Comparison of ENCODE assay signal across 1 cellular context in genomic region chrX:106898462-106898861, GRCh38.
TF ChIP-seq lines count a peak whose summit lies in the region.

No MANE protein-coding gene starts in this region.

TF ChIP-seq in HepG2, 621 proteins besides CTCF, POLR2A, EP300 and RAD21:
- 0 out of 2 replicates have a peak, but pooled peaks have one; percentile 32 for TF ChIP-seq MAX (IDR thresholded peaks at IDR 0.05)
- peak; percentile 57; the same call in 1 of the 2 replicates for TF ChIP-seq ZMYM2 (CRISPR knock-in tag; IDR thresholded peaks at IDR 0.05)
- 0 out of 2 replicates have a peak, but pooled peaks have one; percentile 51 for TF ChIP-seq KDM3A (CRISPR knock-in tag; IDR thresholded peaks at IDR 0.05; ENCODE audit: low read depth)
- TF ChIP-seq, protein P1, sequence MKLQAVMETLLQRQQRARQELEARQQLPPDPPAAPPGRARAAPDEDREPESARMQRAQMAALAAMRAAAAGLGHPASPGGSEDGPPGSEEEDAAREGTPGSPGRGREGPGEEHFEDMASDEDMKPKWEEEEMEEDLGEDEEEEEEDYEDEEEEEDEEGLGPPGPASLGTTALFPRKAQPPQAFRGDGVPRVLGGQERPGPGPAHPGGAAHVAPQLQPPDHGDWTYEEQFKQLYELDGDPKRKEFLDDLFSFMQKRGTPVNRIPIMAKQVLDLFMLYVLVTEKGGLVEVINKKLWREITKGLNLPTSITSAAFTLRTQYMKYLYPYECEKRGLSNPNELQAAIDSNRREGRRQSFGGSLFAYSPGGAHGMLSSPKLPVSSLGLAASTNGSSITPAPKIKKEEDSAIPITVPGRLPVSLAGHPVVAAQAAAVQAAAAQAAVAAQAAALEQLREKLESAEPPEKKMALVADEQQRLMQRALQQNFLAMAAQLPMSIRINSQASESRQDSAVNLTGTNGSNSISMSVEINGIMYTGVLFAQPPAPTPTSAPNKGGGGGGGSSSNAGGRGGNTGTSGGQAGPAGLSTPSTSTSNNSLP (IDR thresholded peaks at IDR 0.05; ENCODE audit: low read depth, low read length): peak; percentile 66; the same call in 1 of the 2 replicates
- peak; percentile 69; the same call in 1 of the 2 replicates for TF ChIP-seq MIXL1 (CRISPR knock-in tag; IDR thresholded peaks at IDR 0.05)
- no peak for TF ChIP-seq TGIF2 (CRISPR knock-in tag; IDR thresholded peaks at IDR 0.05)
- TF ChIP-seq STAG1 (CRISPR knock-in tag; IDR thresholded peaks at IDR 0.05): peak; percentile 70
- 0 out of 2 replicates have a peak, but pooled peaks have one; percentile 57 for TF ChIP-seq ADNP (CRISPR knock-in tag; IDR thresholded peaks at IDR 0.05)
- TF ChIP-seq ZNF235 (CRISPR knock-in tag; IDR thresholded peaks at IDR 0.05; ENCODE audit: borderline replicate concordance): no peak
- TF ChIP-seq ZMYM3 (CRISPR knock-in tag; IDR thresholded peaks at IDR 0.05): peak; percentile 67; the same call in 1 of the 2 replicates
- TF ChIP-seq ZNF652 (CRISPR knock-in tag; IDR thresholded peaks at IDR 0.05; ENCODE audit: borderline replicate concordance, low read depth): no peak
- peak; percentile 79 for TF ChIP-seq RCOR2 (CRISPR knock-in tag; IDR thresholded peaks at IDR 0.05)
- TF ChIP-seq MXD4 (CRISPR knock-in tag; IDR thresholded peaks at IDR 0.05): no peak
- peak; percentile 63 for TF ChIP-seq SMC3 (IDR thresholded peaks at IDR 0.05; ENCODE audit: low read length)
- peak; percentile 91 for TF ChIP-seq PPARG (CRISPR knock-in tag; conservative IDR thresholded peaks at IDR 0.05)
- TF ChIP-seq ZBTB34 (CRISPR knock-in tag; IDR thresholded peaks at IDR 0.05): no peak
- TF ChIP-seq MTF1 (CRISPR knock-in tag; IDR thresholded peaks at IDR 0.05): no peak
- TF ChIP-seq NR2F6 (IDR thresholded peaks at IDR 0.05): peak; percentile 57
- no peak for TF ChIP-seq NR2F6 (CRISPR knock-in tag; IDR thresholded peaks at IDR 0.05)
- TF ChIP-seq SNAI1 (CRISPR knock-in tag; IDR thresholded peaks at IDR 0.05; ENCODE audit: borderline replicate concordance): no peak
- TF ChIP-seq, protein P2, sequence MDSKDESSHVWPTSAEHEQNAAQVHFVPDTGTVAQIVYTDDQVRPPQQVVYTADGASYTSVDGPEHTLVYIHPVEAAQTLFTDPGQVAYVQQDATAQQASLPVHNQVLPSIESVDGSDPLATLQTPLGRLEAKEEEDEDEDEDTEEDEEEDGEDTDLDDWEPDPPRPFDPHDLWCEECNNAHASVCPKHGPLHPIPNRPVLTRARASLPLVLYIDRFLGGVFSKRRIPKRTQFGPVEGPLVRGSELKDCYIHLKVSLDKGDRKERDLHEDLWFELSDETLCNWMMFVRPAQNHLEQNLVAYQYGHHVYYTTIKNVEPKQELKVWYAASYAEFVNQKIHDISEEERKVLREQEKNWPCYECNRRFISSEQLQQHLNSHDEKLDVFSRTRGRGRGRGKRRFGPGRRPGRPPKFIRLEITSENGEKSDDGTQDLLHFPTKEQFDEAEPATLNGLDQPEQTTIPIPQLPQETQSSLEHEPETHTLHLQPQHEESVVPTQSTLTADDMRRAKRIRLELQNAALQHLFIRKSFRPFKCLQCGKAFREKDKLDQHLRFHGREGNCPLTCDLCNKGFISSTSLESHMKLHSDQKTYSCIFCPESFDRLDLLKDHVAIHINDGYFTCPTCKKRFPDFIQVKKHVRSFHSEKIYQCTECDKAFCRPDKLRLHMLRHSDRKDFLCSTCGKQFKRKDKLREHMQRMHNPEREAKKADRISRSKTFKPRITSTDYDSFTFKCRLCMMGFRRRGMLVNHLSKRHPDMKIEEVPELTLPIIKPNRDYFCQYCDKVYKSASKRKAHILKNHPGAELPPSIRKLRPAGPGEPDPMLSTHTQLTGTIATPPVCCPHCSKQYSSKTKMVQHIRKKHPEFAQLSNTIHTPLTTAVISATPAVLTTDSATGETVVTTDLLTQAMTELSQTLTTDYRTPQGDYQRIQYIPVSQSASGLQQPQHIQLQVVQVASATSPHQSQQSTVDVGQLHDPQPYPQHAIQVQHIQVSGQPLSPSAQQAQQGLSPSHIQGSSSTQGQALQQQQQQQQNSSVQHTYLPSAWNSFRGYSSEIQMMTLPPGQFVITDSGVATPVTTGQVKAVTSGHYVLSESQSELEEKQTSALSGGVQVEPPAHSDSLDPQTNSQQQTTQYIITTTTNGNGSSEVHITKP (CRISPR knock-in tag; IDR thresholded peaks at IDR 0.05; ENCODE audit: low read depth): peak; percentile 27; the same call in 1 of the 2 replicates
- peak; percentile 88; the same call in 1 of the 2 replicates for TF ChIP-seq CHD4 (IDR thresholded peaks at IDR 0.05; ENCODE audit: borderline replicate concordance, low read length)
- peak; percentile 98 for TF ChIP-seq ZNF629 (CRISPR knock-in tag; conservative IDR thresholded peaks at IDR 0.05)
- TF ChIP-seq MTF2 (CRISPR knock-in tag; IDR thresholded peaks at IDR 0.05; ENCODE audit: borderline replicate concordance): no peak
- TF ChIP-seq NR2F1 (CRISPR knock-in tag; IDR thresholded peaks at IDR 0.05): 0 out of 4 replicates have a peak, but pooled peaks of 1 of the 2 experiments have one; percentile 34
- peak; percentile 12; the same call in 1 of the 2 replicates for TF ChIP-seq RXRB (CRISPR knock-in tag; IDR thresholded peaks at IDR 0.05; ENCODE audit: borderline replicate concordance)
